ENCODE assay signal across 8 cellular contexts in genomic region chr19:16608290-16608704, GRCh38. TPM values are rescaled to one million over a fixed set of nuclear protein-coding genes. Genes with fewer than 3 reads are reported as not detected.
DNase-seq lines count a peak whose midpoint lies in the region; ATAC-seq and TF ChIP-seq lines count a peak whose summit lies in the region.

No MANE protein-coding gene starts in this region.

- H3K4me1 ChIP-seq in left ventricle myocardium inferior, result peaks cover 95% of the 10 kb centered on the region
- no peaks in the 10 kb centered on the region for H3K4me1 ChIP-seq in trophoblast cell (ENCODE audit: control insufficient read depth in 1 of 2, insufficient read depth in 2 of 2, low read length in 2 of 2)

- no peak overlapping the region for H2BK5ac ChIP-seq in trophoblast cell (ENCODE audit: low read depth, low read length, poor library complexity)

- H3K27me3 Mint-ChIP-seq in activated CD8-positive, alpha-beta T cell treated with anti-CD3 and anti-CD28 coated beads for 36 hours, result no peaks in the 10 kb centered on the region

- H2BK120ac ChIP-seq in trophoblast cell (ENCODE audit: insufficient read depth, low read length, poor library complexity), result no peak overlapping the region

- no peak overlapping the region for H3K23ac ChIP-seq in trophoblast cell (ENCODE audit: low read length)

- H3K4me2 ChIP-seq in trophoblast cell (ENCODE audit: low read length), result no peak overlapping the region

- no peak overlapping the region for H3K18ac ChIP-seq in trophoblast cell (ENCODE audit: low read length)

- H4K8ac ChIP-seq in trophoblast cell (ENCODE audit: low read depth, low read length), result no peak overlapping the region

- H2AFZ ChIP-seq in trophoblast cell (ENCODE audit: insufficient read depth, low read length, poor library complexity), result no peak overlapping the region

- no peak overlapping the region for H3K4me3 Mint-ChIP-seq in activated CD8-positive, alpha-beta T cell treated with anti-CD3 and anti-CD28 coated beads for 36 hours
- H3K4me3 Mint-ChIP-seq in stimulated activated effector memory CD8-positive, alpha-beta T cell treated with anti-CD3 and anti-CD28 coated beads, Interleukin-12 subunit alpha, Interleukin-12 subunit beta, amount 100 ng/mL, for 72 hours, result no peak overlapping the region

- H2BK12ac ChIP-seq in trophoblast cell (ENCODE audit: low read length), result no peak overlapping the region

- no peak for TF ChIP-seq CTCF in activated CD8-positive, alpha-beta T cell treated with anti-CD3 and anti-CD28 coated beads for 36 hours (IDR thresholded peaks at IDR 0.05)
- TF ChIP-seq CTCF in left ventricle myocardium inferior (IDR thresholded peaks at IDR 0.05; ENCODE audit: borderline replicate concordance), result no peak

- no peak overlapping the region for H2AK5ac ChIP-seq in trophoblast cell (ENCODE audit: low read length)

- H3K79me1 ChIP-seq in trophoblast cell (ENCODE audit: low read length), result no peaks in the 10 kb centered on the region

- no peak overlapping the region for H3K14ac ChIP-seq in trophoblast cell (ENCODE audit: low read length)

- no peak overlapping the region for H4K12ac ChIP-seq in trophoblast cell (ENCODE audit: low read depth, low read length)

- H3K36me3 ChIP-seq in left ventricle myocardium inferior (no peaks in the 10 kb centered on the region), trophoblast cell (ENCODE audit: control insufficient read depth in 1 of 2, insufficient read depth in 2 of 2, low read length in 2 of 2) (peaks cover 0 to 4% of the 10 kb centered on the region in 2 experiments)

- peak; percentile 56 for ATAC-seq in activated CD8-positive, alpha-beta T cell treated with anti-CD3 and anti-CD28 coated beads for 36 hours
- peak; percentile 97 for ATAC-seq in stimulated activated effector memory CD8-positive, alpha-beta T cell treated with anti-CD3 and anti-CD28 coated beads, Interleukin-12 subunit alpha, Interleukin-12 subunit beta, amount 100 ng/mL, for 72 hours
- ATAC-seq in GM19328 (IDR thresholded peaks at IDR 0.05; ENCODE audit: unreplicated experiment), result no peak

- CTCF ChIA-PET in activated CD8-positive, alpha-beta T cell treated with anti-CD3 and anti-CD28 coated beads for 36 hours (lab: Charles Lee), result interaction anchor here (1.2 kb wide), 1 partner anchor 10 kb away, joined by 3 read pairs; no protein-coding TSS in a partner anchor

- peaks cover 46% of the 10 kb centered on the region for H3K4me1 Mint-ChIP-seq in activated CD8-positive, alpha-beta T cell treated with anti-CD3 and anti-CD28 coated beads for 36 hours (ENCODE audit: low read depth)
- H3K4me1 Mint-ChIP-seq in stimulated activated effector memory CD8-positive, alpha-beta T cell treated with anti-CD3 and anti-CD28 coated beads, Interleukin-12 subunit alpha, Interleukin-12 subunit beta, amount 100 ng/mL, for 72 hours, result peaks cover 55% of the 10 kb centered on the region

- H4K91ac ChIP-seq in trophoblast cell (ENCODE audit: low read depth, low read length), result no peak overlapping the region

- intact Hi-C loops in activated CD8-positive, alpha-beta T cell treated with anti-CD3 and anti-CD28 coated beads for 36 hours (cut with micrococcal nuclease), result no loop called here
- intact Hi-C loops in left ventricle myocardium inferior (cut with micrococcal nuclease), result no loop called here

- H3K36me3 Mint-ChIP-seq in activated CD8-positive, alpha-beta T cell treated with anti-CD3 and anti-CD28 coated beads for 36 hours (ENCODE audit: low read depth), result peaks cover 4% of the 10 kb centered on the region
- peaks cover 5% of the 10 kb centered on the region for H3K36me3 Mint-ChIP-seq in stimulated activated effector memory CD8-positive, alpha-beta T cell treated with anti-CD3 and anti-CD28 coated beads, Interleukin-12 subunit alpha, Interleukin-12 subunit beta, amount 100 ng/mL, for 72 hours

- no peaks in the 10 kb centered on the region for H3K27me3 ChIP-seq in left ventricle myocardium inferior (ENCODE audit: low read depth)
- H3K27me3 ChIP-seq in trophoblast cell (ENCODE audit: insufficient read depth, low read length), result no peaks in the 10 kb centered on the region

- no peaks in the 10 kb centered on the region for H3K9me3 Mint-ChIP-seq in activated CD8-positive, alpha-beta T cell treated with anti-CD3 and anti-CD28 coated beads for 36 hours
- no peaks in the 10 kb centered on the region for H3K9me3 Mint-ChIP-seq in stimulated activated effector memory CD8-positive, alpha-beta T cell treated with anti-CD3 and anti-CD28 coated beads, Interleukin-12 subunit alpha, Interleukin-12 subunit beta, amount 100 ng/mL, for 72 hours

- H3K9ac ChIP-seq in trophoblast cell (ENCODE audit: low read length), result no peak overlapping the region

- H3K9me3 ChIP-seq in left ventricle myocardium inferior (replicated peaks), result no peaks in the 10 kb centered on the region
- H3K9me3 ChIP-seq in trophoblast cell (ENCODE audit: insufficient read depth, low read depth, low read length), result no peaks in the 10 kb centered on the region

- H3K79me2 ChIP-seq in trophoblast cell (ENCODE audit: control insufficient read depth, insufficient read depth, low read length, poor library complexity), result peaks cover 11% of the 10 kb centered on the region

- no peak overlapping the region for H3K27ac Mint-ChIP-seq in activated CD8-positive, alpha-beta T cell treated with anti-CD3 and anti-CD28 coated beads for 36 hours
- peak overlapping the region; percentile 64 for H3K27ac Mint-ChIP-seq in stimulated activated effector memory CD8-positive, alpha-beta T cell treated with anti-CD3 and anti-CD28 coated beads, Interleukin-12 subunit alpha, Interleukin-12 subunit beta, amount 100 ng/mL, for 72 hours

- H3K4me3 ChIP-seq in left ventricle myocardium inferior (no peak overlapping the region), trophoblast cell (ENCODE audit: low read depth, low read length) (no peak overlapping the region)

- peak overlapping the region; percentile 78 for H3K27ac ChIP-seq in left ventricle myocardium inferior (replicated peaks)
- H3K27ac ChIP-seq in trophoblast cell (ENCODE audit: low read depth, low read length), result no peak overlapping the region

- POLR2A ChIA-PET in activated CD8-positive, alpha-beta T cell treated with anti-CD3 and anti-CD28 coated beads for 36 hours (lab: Charles Lee), result interaction anchor here (1.6 kb wide), 1 partner anchor 21 kb away, joined by 5 read pairs; no protein-coding TSS in a partner anchor

- DNase-seq in HS-5 (ENCODE audit: low read depth), result peak; percentile 29
- DNase-seq in activated CD8-positive, alpha-beta T cell treated with anti-CD3 and anti-CD28 coated beads for 36 hours, result no peak
- DNase-seq in left ventricle myocardium inferior, result no peak
- no peak for DNase-seq in stimulated activated effector memory CD8-positive, alpha-beta T cell treated with anti-CD3 and anti-CD28 coated beads, Interleukin-12 subunit alpha, Interleukin-12 subunit beta, amount 100 ng/mL, for 72 hours (ENCODE audit: low spot score in 2 of 2)
- no peak for DNase-seq in NCI-H1417 treated with DMSO at 0.1 percent for 48 hours (lab: John Stamatoyannopoulos, UW)
- no peak for DNase-seq in trophoblast cell
- DNase-seq in activated CD8-positive, alpha-beta memory T cell treated with anti-CD3 and anti-CD28 coated beads, Interleukin-2, amount 50 U/mL, for 4 hours, result no peak

- H3K4ac ChIP-seq in trophoblast cell (ENCODE audit: low read depth, low read length), result no peak overlapping the region

RNA-seq across cellular contexts. Expression of gene MED26, which starts 19.7 kb away (rescaled TPM):
- 10 to 100 TPM; 14.2 to 19.3 TPM for total RNA-seq in activated CD8-positive, alpha-beta T cell treated with anti-CD3 and anti-CD28 coated beads for 36 hours
- total RNA-seq in left ventricle myocardium inferior, result 4.0 TPM
- 10.5 and 11.2 TPM in 2 replicates for polyA plus RNA-seq in trophoblast cell (2013)

RNA-seq across cellular contexts. Expression of gene SLC35E1, which starts 36.1 kb away (rescaled TPM):
- 10 to 100 TPM; 60.1 to 62.4 TPM for total RNA-seq in activated CD8-positive, alpha-beta T cell treated with anti-CD3 and anti-CD28 coated beads for 36 hours
- total RNA-seq in left ventricle myocardium inferior, result 26.8 TPM
- polyA plus RNA-seq in trophoblast cell (2013), result 101 TPM in 2 replicates

RNA-seq across cellular contexts. Expression of gene SMIM7, which starts 51.6 kb away (rescaled TPM):
- 10 to 100 TPM; 48.0 to 55.0 TPM for total RNA-seq in activated CD8-positive, alpha-beta T cell treated with anti-CD3 and anti-CD28 coated beads for 36 hours
- 30.8 TPM for total RNA-seq in left ventricle myocardium inferior
- polyA plus RNA-seq in trophoblast cell (2013), result 65.8 and 66.8 TPM in 2 replicates

RNA-seq across cellular contexts. Expression of gene TMEM38A, which starts 52.6 kb away (rescaled TPM):
- 1 to 10 TPM; 1.2 to 1.8 TPM for total RNA-seq in activated CD8-positive, alpha-beta T cell treated with anti-CD3 and anti-CD28 coated beads for 36 hours
- 44.6 TPM for total RNA-seq in left ventricle myocardium inferior
- polyA plus RNA-seq in trophoblast cell (2013), result 1.4 and 1.6 TPM in 2 replicates
